In the genomic region with DNA sequence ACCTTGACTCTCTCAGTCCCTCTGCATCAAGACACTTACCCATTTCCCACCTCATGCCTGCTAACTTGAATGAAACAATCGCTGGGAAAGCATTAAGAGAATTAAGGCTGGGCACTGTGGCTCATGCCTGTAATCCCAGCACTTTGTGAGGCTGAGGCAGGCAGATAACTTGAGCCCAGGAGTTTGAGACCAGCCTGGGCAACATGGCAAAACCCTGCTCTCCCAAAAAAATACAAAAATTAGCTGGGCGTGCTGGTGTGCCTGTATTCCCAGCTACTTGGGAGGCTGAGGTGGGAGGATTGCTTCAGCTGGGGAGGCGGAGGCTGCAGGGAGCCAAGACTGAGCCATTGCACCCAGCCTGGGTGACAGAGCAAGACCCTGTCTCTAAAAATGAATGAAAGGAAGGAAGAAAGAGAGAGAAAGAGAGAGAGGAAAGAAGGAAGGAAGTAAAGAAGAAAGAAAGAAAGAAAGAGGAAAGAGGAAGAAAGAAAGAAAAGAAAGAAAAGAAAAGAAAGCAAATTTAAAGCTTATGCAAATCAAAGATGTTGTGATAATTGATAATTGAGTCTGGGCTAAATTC, we compare ENCODE assay signal across 9 cellular contexts. TPM values are rescaled to one million over a fixed set of nuclear protein-coding genes. Genes with fewer than 3 reads are reported as not detected.
DNase-seq lines count a peak whose midpoint lies in the region; ATAC-seq and TF ChIP-seq lines count a peak whose summit lies in the region.
"Had no signal": no experiment of that assay in that cellular context is flagged by ENCODE, and none has a peak within 500 bp of the region (broad histone marks: within the 10 kb centered on the region; RNA-seq: fewer than 3 reads in every experiment).

No MANE protein-coding gene starts in this region.

- 14% methylated on average over 3 of the region's 3 CpGs for WGBS in SK-N-SH (ENCODE audit: low lambda C conversion rate)
- WGBS in psoas muscle, 3 donors = 65 to 68% (median 67%) methylated on average over 3 of the region's 3 CpGs

- in situ Hi-C loops in G401 (cut with HindIII; ENCODE audit: low sequenced_read_pairs) = no loop called here

- intact Hi-C loops in psoas muscle (cut with DNase I) = no loop called here

- no peak for TF ChIP-seq RAD21 in SK-N-SH (IDR thresholded peaks at IDR 0.05; ENCODE audit: low read length)

- no peaks in the 10 kb centered on the region for H3K9me2 ChIP-seq in SK-N-SH

- H3K9ac ChIP-seq in ES-I3 (ENCODE audit: low read depth, low read length) (peak overlapping the region; percentile 60), SK-N-SH (peak overlapping the region; percentile 95)

- no peaks in the 10 kb centered on the region for H3K27me3 ChIP-seq in SK-N-SH (ENCODE audit: insufficient read depth)
- H3K27me3 ChIP-seq in psoas muscle (ENCODE audit: insufficient read depth in 3 of 3, low read length in 2 of 3) = peaks cover 0 to 54% (median 5%) of the 10 kb centered on the region in 3 donors

- TF ChIP-seq EP300 in SK-N-SH (IDR thresholded peaks at IDR 0.05; ENCODE audit: borderline replicate concordance in 1 of 2, low read depth in 1 of 2, low read length in 1 of 2) = 0 out of 4 replicates have a peak, but pooled peaks of 1 of the 2 experiments have one; percentile 8

- H3K4me1 ChIP-seq in ES-I3 (ENCODE audit: insufficient read depth, low read length) (peaks cover 18% of the 10 kb centered on the region; the same call in 1 of the 2 replicates), SK-N-SH (ENCODE audit: control insufficient read depth in 1 of 2, insufficient read depth in 2 of 2, low read depth in 1 of 2, low read length in 1 of 2) (peaks cover 14 to 38% of the 10 kb centered on the region in 2 experiments; a peak in 3 of 4 replicates), psoas muscle (peaks cover 2% of the 10 kb centered on the region)

- DNase-seq in SK-N-SH (no peak), fibroblast of mammary gland (ENCODE audit: low read depth) (no peak), psoas muscle (no peak), NCI-H1436 treated with DMSO at 0.1 percent for 48 hours (lab: John Stamatoyannopoulos, UW) (no peak), AG08395 (ENCODE audit: low spot score) (no peak), G401 (ENCODE audit: low spot score) (no peak)

- CTCF ChIA-PET in SK-N-SH (lab: Yijun Ruan, JAX) = interaction anchor here (1.3 to 4.0 kb wide), 7 partner anchors 10 to 114 kb away, joined by 3 to 34 read pairs (median 10); no protein-coding TSS in a partner anchor

- H3F3A ChIP-seq in SK-N-SH (replicated peaks; ENCODE audit: insufficient read depth) = peaks cover 88% of the 10 kb centered on the region

- H3K36me3 ChIP-seq in ES-I3 (ENCODE audit: insufficient read depth, low read length) (peaks cover 21% of the 10 kb centered on the region), SK-N-SH (replicated peaks in 1 of 2; ENCODE audit: control insufficient read depth in 1 of 2, insufficient read depth in 2 of 2, low read length in 1 of 2) (peaks cover 4 to 53% of the 10 kb centered on the region in 2 experiments), psoas muscle (ENCODE audit: insufficient read depth in 1 of 2, low read depth in 1 of 2) (peaks cover 0 to 4% of the 10 kb centered on the region in 2 donors)

- POLR2A ChIA-PET in SK-N-SH (lab: Yijun Ruan, JAX) = no interaction called here

- no peak for ATAC-seq in psoas muscle
- no peak for ATAC-seq in HG02885 (IDR thresholded peaks at IDR 0.05; ENCODE audit: poor library complexity, unreplicated experiment)

- peak overlapping the region; percentile 46 to 85; a peak in 3 of 4 replicates for H3K4me3 ChIP-seq in SK-N-SH (ENCODE audit: low read depth in 2 of 2, low read length in 1 of 2)
- peak overlapping the region; percentile 99 for H3K4me3 ChIP-seq in fibroblast of mammary gland (ENCODE audit: control insufficient read depth, low read depth, low read length)
- H3K4me3 ChIP-seq in psoas muscle = peak overlapping the region; percentile 52

- H3K9me3 ChIP-seq in ES-I3 (ENCODE audit: control insufficient read depth, insufficient read depth, low read length) (no peaks in the 10 kb centered on the region), SK-N-SH (no peaks in the 10 kb centered on the region), psoas muscle (no peaks in the 10 kb centered on the region)

- peak overlapping the region; percentile 6 to 98; a peak in 3 of 4 replicates for H3K27ac ChIP-seq in SK-N-SH (ENCODE audit: low read depth in 2 of 2, low read length in 1 of 2)
- peak overlapping the region; percentile 60 for H3K27ac ChIP-seq in psoas muscle

- TF ChIP-seq CTCF in SK-N-SH (IDR thresholded peaks at IDR 0.05) (no peak), fibroblast of mammary gland (conservative IDR thresholded peaks at IDR 0.05; ENCODE audit: control insufficient read depth, insufficient read depth, low read depth, low read length) (no peak), psoas muscle (IDR thresholded peaks at IDR 0.05) (no peak)

- H2AFZ ChIP-seq in SK-N-SH (ENCODE audit: low read depth) = no peak overlapping the region

- H4K20me1 ChIP-seq in SK-N-SH (ENCODE audit: insufficient read depth) = peaks cover 55% of the 10 kb centered on the region

- H3K4me2 ChIP-seq in SK-N-SH = peak overlapping the region; percentile 96

- peaks cover 86% of the 10 kb centered on the region for H3K79me2 ChIP-seq in SK-N-SH (ENCODE audit: insufficient read depth)

TF ChIP-seq in SK-N-SH, 30 proteins besides CTCF, POLR2A, EP300 and RAD21:
- TF ChIP-seq TAF1 (IDR thresholded peaks at IDR 0.05; ENCODE audit: borderline replicate concordance, low read depth, low read length) (0 out of 2 replicates have a peak, but pooled peaks have one; percentile 12), JUND (IDR thresholded peaks at IDR 0.05) (peak; percentile 19; the same call in 1 of the 2 replicates), NFIC (IDR thresholded peaks at IDR 0.05; ENCODE audit: borderline replicate concordance) (no peak)

RNA-seq across cellular contexts. Expression of a gene that starts 0.6 kb away (rescaled TPM):
- polyA plus RNA-seq in SK-N-SH (2012; rRNA removed) (4,174 and 5,753 TPM in 2 replicates), psoas muscle (100 to 1,000 TPM in 1 of 3 donors, 1 to 10 TPM in 2; 4.3 to 269 (median 5.9) TPM)
- 2,518 and 3,426 TPM in 2 replicates for polyA plus RNA-seq in SK-N-SH (2012; cell fraction: cytosol; rRNA removed)
- 3,662 and 5,083 TPM in 2 replicates for polyA plus RNA-seq in SK-N-SH (2012; cell fraction: nucleus; rRNA removed)
- 10 to 100 TPM in 1 of 4 donors, 1 to 10 TPM in 3; 7.1 to 14.4 (median 7.4) TPM for total RNA-seq in psoas muscle
- 103 and 113 TPM in 2 replicates for total RNA-seq in G401 (2014; rRNA removed; shearing (Covaris generic))

RNA-seq across cellular contexts. Expression of a gene that starts 26.7 kb away (rescaled TPM):
- polyA plus RNA-seq in SK-N-SH (2012; rRNA removed) (616 and 704 TPM in 2 replicates), psoas muscle (10 to 100 TPM; 11.1 to 29.9 (median 17.8) TPM)
- 481 and 593 TPM in 2 replicates for polyA plus RNA-seq in SK-N-SH (2012; cell fraction: cytosol; rRNA removed)
- 340 and 390 TPM in 2 replicates for polyA plus RNA-seq in SK-N-SH (2012; cell fraction: nucleus; rRNA removed)
- total RNA-seq in psoas muscle = 1 to 10 TPM; 5.7 to 7.1 (median 6.6) TPM
- total RNA-seq in G401 (2014; rRNA removed; shearing (Covaris generic)) = 211 and 215 TPM in 2 replicates

RNA-seq across cellular contexts. Expression of a gene that starts 37.8 kb away (rescaled TPM):
- polyA plus RNA-seq in SK-N-SH (2012; rRNA removed) (17.4 and 54.3 TPM in 2 replicates), psoas muscle (1 to 10 TPM in 1 of 3 donors, under 1 TPM in 1, not detected in 1; 0.03 to 4.3 TPM)
- 48.7 and 59.7 TPM in 2 replicates for polyA plus RNA-seq in SK-N-SH (2012; cell fraction: cytosol; rRNA removed)
- polyA plus RNA-seq in SK-N-SH (2012; cell fraction: nucleus; rRNA removed) = 65.5 and 96.9 TPM in 2 replicates
- total RNA-seq in psoas muscle = under 1 TPM in 1 of 4 donors, not detected in 3; 0.10 TPM
- 122 and 148 TPM in 2 replicates for total RNA-seq in G401 (2014; rRNA removed; shearing (Covaris generic))

RNA-seq across cellular contexts. Expression of a gene that starts 42.3 kb away (rescaled TPM):
- polyA plus RNA-seq in SK-N-SH (2012; rRNA removed) = 2.5 and 2.9 TPM in 2 replicates
- polyA plus RNA-seq in SK-N-SH (2012; cell fraction: cytosol; rRNA removed) = 2.4 TPM in 2 replicates
- polyA plus RNA-seq in SK-N-SH (2012; cell fraction: nucleus; rRNA removed) = 7.4 and 7.8 TPM in 2 replicates
- 10 to 100 TPM; 10.1 to 15.7 (median 13.8) TPM for total RNA-seq in psoas muscle
- 10 to 100 TPM in 1 of 3 donors, 1 to 10 TPM in 2; 3.2 to 13.3 (median 5.8) TPM for polyA plus RNA-seq in psoas muscle
- 5.6 and 9.9 TPM in 2 replicates for total RNA-seq in G401 (2014; rRNA removed; shearing (Covaris generic))

RNA-seq across cellular contexts. Expression of a gene that starts 52.5 kb away (rescaled TPM):
- 0.64 and 0.68 TPM in 2 replicates for polyA plus RNA-seq in SK-N-SH (2012; rRNA removed)
- 0.51 and 0.62 TPM in 2 replicates for polyA plus RNA-seq in SK-N-SH (2012; cell fraction: cytosol; rRNA removed)
- polyA plus RNA-seq in SK-N-SH (2012; cell fraction: nucleus; rRNA removed) = 3.7 and 7.0 TPM in 2 replicates
- not detected for total RNA-seq in psoas muscle
- under 1 TPM in 1 of 3 donors, not detected in 2; 0.01 TPM for polyA plus RNA-seq in psoas muscle
- 1.2 TPM in 1 of 2 replicates, not detected in the other for total RNA-seq in G401 (2014; rRNA removed; shearing (Covaris generic))
- total RNA-seq: T-helper 2 cell treated with Interferon-gamma antibody and Interleukin-4, amounts not matched to agents 100 ng/mL and 5 ng/mL, for 36 hours had no signal

Comparison
In these comparisons a context has a peak if more than half of its experiments do, and no peak if none do; other contexts are left out.
1. RNA of a gene that starts 26.7 kb away (total RNA-seq): 211 to 215 TPM in G401; 5.7 to 7.1 TPM in psoas muscle; every median in the first group is over 10 times any median in the second.
2. RNA of a gene that starts 37.8 kb away (total RNA-seq): 122 to 148 TPM in G401; 0.10 TPM in psoas muscle; every median in the first group is over 100 times any median in the second.
3. Peak in every context shown above with its lines, with median percentiles within 50 percentile points of each other: H3K4me3 ChIP-seq.